Comparison of ENCODE assay signal across 8 cellular contexts in genomic region chr5:103119765-103120606, GRCh38. TPM values are rescaled to one million over a fixed set of nuclear protein-coding genes. Genes with fewer than 3 reads are reported as not detected.
A peak's percentile ranks its signal among the peaks of the same experiment; 100 is the strongest.
DNase-seq lines count a peak whose midpoint lies in the region; ATAC-seq lines count a peak whose summit lies in the region.

GIN1 (minus strand) TSS chr5:103120138; CDS start chr5:103108707, 11,431 bp downstream.
PPIP5K2 (plus strand) TSS chr5:103120301; CDS start chr5:103129590, 9,289 bp downstream.

- peak; percentile 93 for ATAC-seq in GM19328 (IDR thresholded peaks at IDR 0.05; ENCODE audit: unreplicated experiment)
- peak; percentile 87 for ATAC-seq in HG03520 (IDR thresholded peaks at IDR 0.05; ENCODE audit: unreplicated experiment)

- no peaks in the 10 kb centered on the region for H3K27me3 Mint-ChIP-seq in activated CD4-positive, alpha-beta T cell treated with anti-CD3 and anti-CD28 coated beads, Interleukin-2, amount 10 ng/mL, durations not matched to agents 7 days and 5 days

- peaks cover 5 to 30% (median 19%) of the 10 kb centered on the region in 11 experiments; a peak in 15 of 22 replicates for H3K36me3 ChIP-seq in BLaER1 treated with 17β-estradiol and CSF1 and Interleukin-3, amounts not matched to agents 10 nM and 100 nM

- peak within 1 kb of the TSS; percentile 92 to 99 (median 97) for H3K27ac ChIP-seq in BLaER1 treated with 17β-estradiol and CSF1 and Interleukin-3, amounts not matched to agents 10 nM and 100 nM

- DNase-seq in NCI-H69 (lab: John Stamatoyannopoulos, UW) = peak; percentile 99
- DNase-seq in activated CD4-positive, alpha-beta T cell treated with anti-CD3 and anti-CD28 coated beads, Interleukin-2, amount 10 ng/mL, durations not matched to agents 7 days and 5 days = peak; percentile 98
- peak; percentile 45 for DNase-seq in cortex of kidney (lab: John Stamatoyannopoulos, UW)
- DNase-seq in left kidney (ENCODE audit: low read depth, low spot score) = peak; percentile 99
- DNase-seq in stimulated activated CD4-positive, alpha-beta T cell treated with anti-CD3 and anti-CD28 coated beads, Interleukin-2, amount 100 ng/mL, for 24 hours = peak; percentile 96 to 97

- no peaks in the 10 kb centered on the region for H3K27me3 ChIP-seq in BLaER1 treated with 17β-estradiol and CSF1 and Interleukin-3, amounts not matched to agents 10 nM and 100 nM

- CTCF ChIA-PET in activated CD4-positive, alpha-beta T cell treated with anti-CD3 and anti-CD28 coated beads, Interleukin-2, amount 10 ng/mL, durations not matched to agents 7 days and 5 days (lab: Charles Lee) = interaction anchor here (0.6 to 2.2 kb wide), 8 partner anchors 13 to 368 kb away, joined by 3 to 10 read pairs (median 4); no protein-coding TSS in a partner anchor

- H3K4me1 Mint-ChIP-seq in activated CD4-positive, alpha-beta T cell treated with anti-CD3 and anti-CD28 coated beads, Interleukin-2, amount 10 ng/mL, durations not matched to agents 7 days and 5 days = peaks cover 52% of the 10 kb centered on the region

- no peaks in the 10 kb centered on the region for H3K9me3 ChIP-seq in BLaER1 treated with 17β-estradiol and CSF1 and Interleukin-3, amounts not matched to agents 10 nM and 100 nM (replicated peaks in 1 of 11)

- peak within 1 kb of the TSS; percentile 87 to 97 (median 94) for H3K9ac ChIP-seq in BLaER1 treated with 17β-estradiol and CSF1 and Interleukin-3, amounts not matched to agents 10 nM and 100 nM

- peak within 1 kb of the TSS; percentile 90 for H3K4me3 Mint-ChIP-seq in activated CD4-positive, alpha-beta T cell treated with anti-CD3 and anti-CD28 coated beads, Interleukin-2, amount 10 ng/mL, durations not matched to agents 7 days and 5 days

- H3K9me3 Mint-ChIP-seq in activated CD4-positive, alpha-beta T cell treated with anti-CD3 and anti-CD28 coated beads, Interleukin-2, amount 10 ng/mL, durations not matched to agents 7 days and 5 days = peaks cover 2% of the 10 kb centered on the region

- H4K20me1 ChIP-seq in BLaER1 treated with 17β-estradiol and CSF1 and Interleukin-3, amounts not matched to agents 10 nM and 100 nM = peaks cover 0 to 33% (median 13%) of the 10 kb centered on the region in 11 experiments; a peak in 6 of 22 replicates

- H3K4me3 ChIP-seq in BLaER1 treated with 17β-estradiol and CSF1 and Interleukin-3, amounts not matched to agents 10 nM and 100 nM = peak within 1 kb of the TSS; percentile 68 to 94 (median 86)

- POLR2A ChIA-PET in activated CD4-positive, alpha-beta T cell treated with anti-CD3 and anti-CD28 coated beads, Interleukin-2, amount 10 ng/mL, durations not matched to agents 7 days and 5 days (lab: Charles Lee) = interaction anchor here (0.6 to 1.2 kb wide), 2 partner anchors 140 to 364 kb away, joined by 5 to 8 read pairs; no protein-coding TSS in a partner anchor

- H3K4me2 ChIP-seq in BLaER1 treated with 17β-estradiol and CSF1 and Interleukin-3, amounts not matched to agents 10 nM and 100 nM = peak within 1 kb of the TSS; percentile 78 to 94 (median 89)

- peaks cover 27 to 58% (median 43%) of the 10 kb centered on the region in 10 experiments for H3K4me1 ChIP-seq in BLaER1 treated with 17β-estradiol and CSF1 and Interleukin-3, amounts not matched to agents 10 nM and 100 nM

- peaks cover 18% of the 10 kb centered on the region for H3K36me3 Mint-ChIP-seq in activated CD4-positive, alpha-beta T cell treated with anti-CD3 and anti-CD28 coated beads, Interleukin-2, amount 10 ng/mL, durations not matched to agents 7 days and 5 days (ENCODE audit: low read depth)

- H3K27ac Mint-ChIP-seq in activated CD4-positive, alpha-beta T cell treated with anti-CD3 and anti-CD28 coated beads, Interleukin-2, amount 10 ng/mL, durations not matched to agents 7 days and 5 days = peak within 1 kb of the TSS; percentile 100

RNA-seq across cellular contexts. Expression of gene GIN1, which starts in this region (rescaled TPM):
- 10 to 100 TPM in 1 of 2 experiments, 1 to 10 TPM in 1; 8.7 to 11.0 TPM for total RNA-seq in activated CD4-positive, alpha-beta T cell treated with anti-CD3 and anti-CD28 coated beads, Interleukin-2, amount 10 ng/mL, durations not matched to agents 7 days and 5 days

RNA-seq across cellular contexts. Expression of gene PPIP5K2, which starts in this region (rescaled TPM):
- total RNA-seq in activated CD4-positive, alpha-beta T cell treated with anti-CD3 and anti-CD28 coated beads, Interleukin-2, amount 10 ng/mL, durations not matched to agents 7 days and 5 days = 10 to 100 TPM; 60.5 to 67.1 TPM

Comparison
In these comparisons a context has a peak if more than half of its experiments do, and no peak if none do; other contexts are left out.
1. Peak in every context shown above with its lines: DNase-seq, ATAC-seq, H3K4me3 ChIP-seq and H3K27ac ChIP-seq.
2. DNase-seq: peak in every context shown above with its lines; median percentile 99 in NCI-H69; 99 in left kidney; 98 in activated CD4-positive, alpha-beta T cell treated with anti-CD3 and anti-CD28 coated beads, Interleukin-2, amount 10 ng/mL, durations not matched to agents 7 days and 5 days; 96 in stimulated activated CD4-positive, alpha-beta T cell treated with anti-CD3 and anti-CD28 coated beads, Interleukin-2, amount 100 ng/mL, for 24 hours; 45 in cortex of kidney.